In the genomic region with DNA sequence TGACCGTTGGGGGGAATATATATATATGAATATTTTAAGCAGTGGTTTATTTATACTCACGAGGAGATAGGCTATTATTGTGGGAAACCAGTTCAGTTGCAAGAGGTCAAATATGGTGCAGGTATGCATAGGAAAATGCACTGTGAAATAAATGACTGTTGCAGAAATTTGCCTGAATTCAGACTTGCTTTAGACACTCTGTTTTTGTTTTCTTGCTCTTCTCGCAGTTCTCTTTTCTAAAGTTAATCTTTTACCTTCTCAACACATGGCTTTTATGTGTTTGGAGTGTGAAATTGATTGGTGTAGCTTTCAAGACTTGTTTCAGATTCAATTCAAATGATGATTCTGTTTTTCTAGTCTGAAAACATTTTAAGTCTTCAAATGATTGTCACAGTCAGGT, we compare ENCODE assay signal across 1 cellular context.
TF ChIP-seq lines count a peak whose summit lies in the region.

No MANE protein-coding gene starts in this region.

TF ChIP-seq in GM12878, 131 proteins besides CTCF, POLR2A, EP300 and RAD21 (continued from another document and continues in another):
- TF ChIP-seq, protein P1, sequence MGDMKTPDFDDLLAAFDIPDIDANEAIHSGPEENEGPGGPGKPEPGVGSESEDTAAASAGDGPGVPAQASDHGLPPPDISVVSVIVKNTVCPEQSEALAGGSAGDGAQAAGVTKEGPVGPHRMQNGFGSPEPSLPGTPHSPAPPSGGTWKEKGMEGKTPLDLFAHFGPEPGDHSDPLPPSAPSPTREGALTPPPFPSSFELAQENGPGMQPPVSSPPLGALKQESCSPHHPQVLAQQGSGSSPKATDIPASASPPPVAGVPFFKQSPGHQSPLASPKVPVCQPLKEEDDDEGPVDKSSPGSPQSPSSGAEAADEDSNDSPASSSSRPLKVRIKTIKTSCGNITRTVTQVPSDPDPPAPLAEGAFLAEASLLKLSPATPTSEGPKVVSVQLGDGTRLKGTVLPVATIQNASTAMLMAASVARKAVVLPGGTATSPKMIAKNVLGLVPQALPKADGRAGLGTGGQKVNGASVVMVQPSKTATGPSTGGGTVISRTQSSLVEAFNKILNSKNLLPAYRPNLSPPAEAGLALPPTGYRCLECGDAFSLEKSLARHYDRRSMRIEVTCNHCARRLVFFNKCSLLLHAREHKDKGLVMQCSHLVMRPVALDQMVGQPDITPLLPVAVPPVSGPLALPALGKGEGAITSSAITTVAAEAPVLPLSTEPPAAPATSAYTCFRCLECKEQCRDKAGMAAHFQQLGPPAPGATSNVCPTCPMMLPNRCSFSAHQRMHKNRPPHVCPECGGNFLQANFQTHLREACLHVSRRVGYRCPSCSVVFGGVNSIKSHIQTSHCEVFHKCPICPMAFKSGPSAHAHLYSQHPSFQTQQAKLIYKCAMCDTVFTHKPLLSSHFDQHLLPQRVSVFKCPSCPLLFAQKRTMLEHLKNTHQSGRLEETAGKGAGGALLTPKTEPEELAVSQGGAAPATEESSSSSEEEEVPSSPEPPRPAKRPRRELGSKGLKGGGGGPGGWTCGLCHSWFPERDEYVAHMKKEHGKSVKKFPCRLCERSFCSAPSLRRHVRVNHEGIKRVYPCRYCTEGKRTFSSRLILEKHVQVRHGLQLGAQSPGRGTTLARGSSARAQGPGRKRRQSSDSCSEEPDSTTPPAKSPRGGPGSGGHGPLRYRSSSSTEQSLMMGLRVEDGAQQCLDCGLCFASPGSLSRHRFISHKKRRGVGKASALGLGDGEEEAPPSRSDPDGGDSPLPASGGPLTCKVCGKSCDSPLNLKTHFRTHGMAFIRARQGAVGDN (IDR thresholded peaks at IDR 0.05): peak; percentile 80; the same call in 1 of the 2 replicates
- no peak for TF ChIP-seq ZZZ3 (IDR thresholded peaks at IDR 0.05; ENCODE audit: control insufficient read depth, insufficient read length, low read depth)
- no peak for TF ChIP-seq E2F8 (IDR thresholded peaks at IDR 0.05; ENCODE audit: low read depth, partially characterized antibody)
- peak in 1 of 2 experiments; percentile 27; a peak in 1 of 4 replicates for TF ChIP-seq IKZF2 (IDR thresholded peaks at IDR 0.05)
- no peak for TF ChIP-seq IRF4 (IDR thresholded peaks at IDR 0.05; ENCODE audit: low read depth, low read length)
- no peak for TF ChIP-seq RELA (IDR thresholded peaks at IDR 0.05; ENCODE audit: borderline replicate concordance, partially characterized antibody)
- no peak for TF ChIP-seq RB1 (IDR thresholded peaks at IDR 0.05; ENCODE audit: borderline replicate concordance)
- TF ChIP-seq SMARCA5 (IDR thresholded peaks at IDR 0.05): 0 out of 2 replicates have a peak, but pooled peaks have one; percentile 34
- TF ChIP-seq, protein P2, sequence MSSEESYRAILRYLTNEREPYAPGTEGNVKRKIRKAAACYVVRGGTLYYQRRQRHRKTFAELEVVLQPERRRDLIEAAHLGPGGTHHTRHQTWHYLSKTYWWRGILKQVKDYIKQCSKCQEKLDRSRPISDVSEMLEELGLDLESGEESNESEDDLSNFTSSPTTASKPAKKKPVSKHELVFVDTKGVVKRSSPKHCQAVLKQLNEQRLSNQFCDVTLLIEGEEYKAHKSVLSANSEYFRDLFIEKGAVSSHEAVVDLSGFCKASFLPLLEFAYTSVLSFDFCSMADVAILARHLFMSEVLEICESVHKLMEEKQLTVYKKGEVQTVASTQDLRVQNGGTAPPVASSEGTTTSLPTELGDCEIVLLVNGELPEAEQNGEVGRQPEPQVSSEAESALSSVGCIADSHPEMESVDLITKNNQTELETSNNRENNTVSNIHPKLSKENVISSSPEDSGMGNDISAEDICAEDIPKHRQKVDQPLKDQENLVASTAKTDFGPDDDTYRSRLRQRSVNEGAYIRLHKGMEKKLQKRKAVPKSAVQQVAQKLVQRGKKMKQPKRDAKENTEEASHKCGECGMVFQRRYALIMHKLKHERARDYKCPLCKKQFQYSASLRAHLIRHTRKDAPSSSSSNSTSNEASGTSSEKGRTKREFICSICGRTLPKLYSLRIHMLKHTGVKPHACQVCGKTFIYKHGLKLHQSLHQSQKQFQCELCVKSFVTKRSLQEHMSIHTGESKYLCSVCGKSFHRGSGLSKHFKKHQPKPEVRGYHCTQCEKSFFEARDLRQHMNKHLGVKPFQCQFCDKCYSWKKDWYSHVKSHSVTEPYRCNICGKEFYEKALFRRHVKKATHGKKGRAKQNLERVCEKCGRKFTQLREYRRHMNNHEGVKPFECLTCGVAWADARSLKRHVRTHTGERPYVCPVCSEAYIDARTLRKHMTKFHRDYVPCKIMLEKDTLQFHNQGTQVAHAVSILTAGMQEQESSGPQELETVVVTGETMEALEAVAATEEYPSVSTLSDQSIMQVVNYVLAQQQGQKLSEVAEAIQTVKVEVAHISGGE (CRISPR knock-in tag; IDR thresholded peaks at IDR 0.05): no peak
- no peak for TF ChIP-seq TCF7 (IDR thresholded peaks at IDR 0.05; ENCODE audit: borderline replicate concordance)
- TF ChIP-seq RUNX3 (IDR thresholded peaks at IDR 0.05; ENCODE audit: low read length): no peak
- no peak for TF ChIP-seq ZNF207 (IDR thresholded peaks at IDR 0.05; ENCODE audit: borderline replicate concordance)
- no peak for TF ChIP-seq CEBPB (IDR thresholded peaks at IDR 0.05; ENCODE audit: borderline replicate concordance in 1 of 2, low read depth in 2 of 2, low read length in 2 of 2)
- TF ChIP-seq, protein P3, sequence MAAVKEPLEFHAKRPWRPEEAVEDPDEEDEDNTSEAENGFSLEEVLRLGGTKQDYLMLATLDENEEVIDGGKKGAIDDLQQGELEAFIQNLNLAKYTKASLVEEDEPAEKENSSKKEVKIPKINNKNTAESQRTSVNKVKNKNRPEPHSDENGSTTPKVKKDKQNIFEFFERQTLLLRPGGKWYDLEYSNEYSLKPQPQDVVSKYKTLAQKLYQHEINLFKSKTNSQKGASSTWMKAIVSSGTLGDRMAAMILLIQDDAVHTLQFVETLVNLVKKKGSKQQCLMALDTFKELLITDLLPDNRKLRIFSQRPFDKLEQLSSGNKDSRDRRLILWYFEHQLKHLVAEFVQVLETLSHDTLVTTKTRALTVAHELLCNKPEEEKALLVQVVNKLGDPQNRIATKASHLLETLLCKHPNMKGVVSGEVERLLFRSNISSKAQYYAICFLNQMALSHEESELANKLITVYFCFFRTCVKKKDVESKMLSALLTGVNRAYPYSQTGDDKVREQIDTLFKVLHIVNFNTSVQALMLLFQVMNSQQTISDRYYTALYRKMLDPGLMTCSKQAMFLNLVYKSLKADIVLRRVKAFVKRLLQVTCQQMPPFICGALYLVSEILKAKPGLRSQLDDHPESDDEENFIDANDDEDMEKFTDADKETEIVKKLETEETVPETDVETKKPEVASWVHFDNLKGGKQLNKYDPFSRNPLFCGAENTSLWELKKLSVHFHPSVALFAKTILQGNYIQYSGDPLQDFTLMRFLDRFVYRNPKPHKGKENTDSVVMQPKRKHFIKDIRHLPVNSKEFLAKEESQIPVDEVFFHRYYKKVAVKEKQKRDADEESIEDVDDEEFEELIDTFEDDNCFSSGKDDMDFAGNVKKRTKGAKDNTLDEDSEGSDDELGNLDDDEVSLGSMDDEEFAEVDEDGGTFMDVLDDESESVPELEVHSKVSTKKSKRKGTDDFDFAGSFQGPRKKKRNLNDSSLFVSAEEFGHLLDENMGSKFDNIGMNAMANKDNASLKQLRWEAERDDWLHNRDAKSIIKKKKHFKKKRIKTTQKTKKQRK (IDR thresholded peaks at IDR 0.05; ENCODE audit: low read depth, low read length): no peak
- TF ChIP-seq, protein P4, sequence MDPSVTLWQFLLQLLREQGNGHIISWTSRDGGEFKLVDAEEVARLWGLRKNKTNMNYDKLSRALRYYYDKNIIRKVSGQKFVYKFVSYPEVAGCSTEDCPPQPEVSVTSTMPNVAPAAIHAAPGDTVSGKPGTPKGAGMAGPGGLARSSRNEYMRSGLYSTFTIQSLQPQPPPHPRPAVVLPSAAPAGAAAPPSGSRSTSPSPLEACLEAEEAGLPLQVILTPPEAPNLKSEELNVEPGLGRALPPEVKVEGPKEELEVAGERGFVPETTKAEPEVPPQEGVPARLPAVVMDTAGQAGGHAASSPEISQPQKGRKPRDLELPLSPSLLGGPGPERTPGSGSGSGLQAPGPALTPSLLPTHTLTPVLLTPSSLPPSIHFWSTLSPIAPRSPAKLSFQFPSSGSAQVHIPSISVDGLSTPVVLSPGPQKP (IDR thresholded peaks at IDR 0.05; ENCODE audit: low read depth, low read length): no peak
- TF ChIP-seq TARDBP (IDR thresholded peaks at IDR 0.05; ENCODE audit: borderline replicate concordance): no peak
- no peak for TF ChIP-seq HDAC6 (IDR thresholded peaks at IDR 0.05; ENCODE audit: unreplicated experiment)
- TF ChIP-seq STAT1 (conservative IDR thresholded peaks at IDR 0.05): no peak
- no peak for TF ChIP-seq HDAC2 (IDR thresholded peaks at IDR 0.05)
- no peak for TF ChIP-seq ATF7 (IDR thresholded peaks at IDR 0.05; ENCODE audit: low read depth)
- no peak for TF ChIP-seq HDGF (IDR thresholded peaks at IDR 0.05)
- no peak for TF ChIP-seq MYC (IDR thresholded peaks at IDR 0.05; ENCODE audit: insufficient read depth, insufficient read length, insufficient replicate concordance, low read length, severe bottlenecking)
- no peak for TF ChIP-seq EZH2 (IDR thresholded peaks at IDR 0.05; ENCODE audit: borderline replicate concordance, control insufficient read depth, low read depth, low read length)
- TF ChIP-seq CBFB (IDR thresholded peaks at IDR 0.05; ENCODE audit: low read depth): no peak
- no peak for TF ChIP-seq POU2F2 (IDR thresholded peaks at IDR 0.05; ENCODE audit: borderline replicate concordance, low read depth, low read length)
- TF ChIP-seq, protein P5, sequence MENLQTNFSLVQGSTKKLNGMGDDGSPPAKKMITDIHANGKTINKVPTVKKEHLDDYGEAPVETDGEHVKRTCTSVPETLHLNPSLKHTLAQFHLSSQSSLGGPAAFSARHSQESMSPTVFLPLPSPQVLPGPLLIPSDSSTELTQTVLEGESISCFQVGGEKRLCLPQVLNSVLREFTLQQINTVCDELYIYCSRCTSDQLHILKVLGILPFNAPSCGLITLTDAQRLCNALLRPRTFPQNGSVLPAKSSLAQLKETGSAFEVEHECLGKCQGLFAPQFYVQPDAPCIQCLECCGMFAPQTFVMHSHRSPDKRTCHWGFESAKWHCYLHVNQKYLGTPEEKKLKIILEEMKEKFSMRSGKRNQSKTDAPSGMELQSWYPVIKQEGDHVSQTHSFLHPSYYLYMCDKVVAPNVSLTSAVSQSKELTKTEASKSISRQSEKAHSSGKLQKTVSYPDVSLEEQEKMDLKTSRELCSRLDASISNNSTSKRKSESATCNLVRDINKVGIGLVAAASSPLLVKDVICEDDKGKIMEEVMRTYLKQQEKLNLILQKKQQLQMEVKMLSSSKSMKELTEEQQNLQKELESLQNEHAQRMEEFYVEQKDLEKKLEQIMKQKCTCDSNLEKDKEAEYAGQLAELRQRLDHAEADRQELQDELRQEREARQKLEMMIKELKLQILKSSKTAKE (IDR thresholded peaks at IDR 0.05; ENCODE audit: low read depth, poor library complexity, severe bottlenecking): peak; percentile 52
- TF ChIP-seq CUX1 (IDR thresholded peaks at IDR 0.05; ENCODE audit: insufficient replicate concordance, low read depth, low read length): no peak
- TF ChIP-seq NBN (IDR thresholded peaks at IDR 0.05): no peak
- no peak for TF ChIP-seq NFIC (IDR thresholded peaks at IDR 0.05; ENCODE audit: low read depth, low read length)
- TF ChIP-seq IKZF1 (conservative IDR thresholded peaks at IDR 0.05): no peak
